8 cellular contexts compared by ENCODE assay signal in the genomic region with DNA sequence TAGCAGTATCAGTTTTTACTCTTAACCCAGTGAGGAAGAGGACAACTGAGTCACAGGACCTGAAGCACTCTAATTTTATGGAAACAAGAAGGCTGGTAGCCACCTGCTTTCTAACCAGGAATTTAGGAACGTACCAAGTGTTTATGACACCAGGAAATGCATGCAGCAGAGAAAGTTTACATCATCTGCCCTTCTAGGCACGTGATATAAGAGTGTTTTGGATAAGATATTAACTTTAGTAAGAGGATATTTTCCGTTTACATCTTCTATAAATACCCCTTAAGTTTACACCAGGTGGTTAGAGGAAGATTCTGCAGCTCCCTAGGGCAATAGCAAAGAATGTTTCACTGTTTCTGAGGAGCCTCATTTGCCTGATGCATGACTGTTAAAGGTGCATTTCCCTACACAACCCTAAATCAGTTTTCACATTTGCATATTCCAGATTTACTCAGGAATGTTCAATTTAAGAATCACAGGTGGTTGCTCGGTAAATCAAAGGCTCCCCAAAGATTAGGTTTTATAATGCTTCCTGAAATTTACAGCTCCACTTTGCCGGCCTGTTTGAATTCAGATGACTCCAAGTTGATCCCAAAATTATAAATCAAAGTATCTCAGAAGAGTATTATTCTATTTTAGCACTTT. TPM values are rescaled to one million over a fixed set of nuclear protein-coding genes. Genes with fewer than 3 reads are reported as not detected.
DNase-seq lines count a peak whose midpoint lies in the region; ATAC-seq and TF ChIP-seq lines count a peak whose summit lies in the region.

No MANE protein-coding gene starts in this region.

- peak overlapping the region; percentile 26 for H3K4me3 Mint-ChIP-seq in CD8-positive, alpha-beta T cell
- peak overlapping the region; percentile 94 for H3K4me3 Mint-ChIP-seq in HFFc6

- H3K27me3 ChIP-seq in CD8-positive, alpha-beta T cell (ENCODE audit: insufficient read depth, low read length), result no peaks in the 10 kb centered on the region
- H3K27me3 ChIP-seq in adipocyte (replicated peaks; ENCODE audit: control insufficient read depth, insufficient read depth, low read length) (no peaks in the 10 kb centered on the region), gastroesophageal sphincter (no peaks in the 10 kb centered on the region), adrenal gland (no peaks in the 10 kb centered on the region)

- POLR2A ChIA-PET in CD8-positive, alpha-beta T cell (lab: Charles Lee), result no interaction called here

- H3K9ac ChIP-seq in adipocyte (ENCODE audit: low read length), result peak overlapping the region; percentile 97

- H3K4me1 Mint-ChIP-seq in CD8-positive, alpha-beta T cell (ENCODE audit: low read depth), result peaks cover 31% of the 10 kb centered on the region
- H3K4me1 Mint-ChIP-seq in HFFc6 (ENCODE audit: low read depth), result peaks cover 55% of the 10 kb centered on the region

- intact Hi-C loops in CD8-positive, alpha-beta T cell (cut with DNase I, micrococcal nuclease), result loop anchor here (5.0 to 10.0 kb wide), 4 partner anchors 392 to 700 kb away; a partner anchor contains a TSS
- intact Hi-C loops in mucosa of descending colon (cut with DNase I, micrococcal nuclease), result no loop called here
- intact Hi-C loops in lower leg skin (cut with DNase I; ENCODE audit: low total_unique reads), result no loop called here
- intact Hi-C loops in adrenal gland (cut with DNase I), result no loop called here

- H3K27me3 Mint-ChIP-seq in CD8-positive, alpha-beta T cell (ENCODE audit: low read depth), result no peaks in the 10 kb centered on the region
- H3K27me3 Mint-ChIP-seq in HFFc6 (ENCODE audit: insufficient read depth), result peaks cover 8% of the 10 kb centered on the region

- H3K9me3 Mint-ChIP-seq in CD8-positive, alpha-beta T cell, result no peaks in the 10 kb centered on the region
- no peaks in the 10 kb centered on the region for H3K9me3 Mint-ChIP-seq in HFFc6

- TF ChIP-seq CTCF in CD8-positive, alpha-beta T cell (IDR thresholded peaks at IDR 0.05), result no peak
- TF ChIP-seq CTCF in HFFc6 (IDR thresholded peaks at IDR 0.05), result no peak
- TF ChIP-seq CTCF in mucosa of descending colon (IDR thresholded peaks at IDR 0.05), result no peak
- TF ChIP-seq CTCF in gastroesophageal sphincter (IDR thresholded peaks at IDR 0.05), result no peak
- no peak for TF ChIP-seq CTCF in lower leg skin (IDR thresholded peaks at IDR 0.05)
- TF ChIP-seq CTCF in adrenal gland (IDR thresholded peaks at IDR 0.05), result no peak

- 27 to 34% methylated on average over 5 of the region's 5 CpGs for WGBS in gastroesophageal sphincter (ENCODE audit: low coverage in 1 of 2), 2 donors
- 29 to 33% methylated on average over 5 of the region's 5 CpGs for WGBS in lower leg skin, 2 donors
- 49 to 58% (median 53%) methylated on average over 5 of the region's 5 CpGs for WGBS in adrenal gland, 4 donors

- TF ChIP-seq POLR2A in gastroesophageal sphincter (IDR thresholded peaks at IDR 0.05), result no peak
- no peak for TF ChIP-seq POLR2A in lower leg skin (IDR thresholded peaks at IDR 0.05)
- TF ChIP-seq POLR2A in adrenal gland (IDR thresholded peaks at IDR 0.05), result no peak

- H3K9me3 ChIP-seq in CD8-positive, alpha-beta T cell (ENCODE audit: low read length), result no peaks in the 10 kb centered on the region
- H3K9me3 ChIP-seq in adipocyte (ENCODE audit: control insufficient read depth, low read length), result no peaks in the 10 kb centered on the region
- H3K9me3 ChIP-seq in mucosa of descending colon, result no peaks in the 10 kb centered on the region
- H3K9me3 ChIP-seq in gastroesophageal sphincter, result no peaks in the 10 kb centered on the region
- no peaks in the 10 kb centered on the region for H3K9me3 ChIP-seq in adrenal gland (replicated peaks in 1 of 3)

- TF ChIP-seq EP300 in gastroesophageal sphincter (IDR thresholded peaks at IDR 0.05), result no peak

- CTCF ChIA-PET in CD8-positive, alpha-beta T cell (lab: Charles Lee), result interaction anchor here (0.7 to 1.8 kb wide), 2 partner anchors 14 to 40 kb away, joined by 3 to 5 read pairs; no protein-coding TSS in a partner anchor

- H3K4me3 ChIP-seq in CD8-positive, alpha-beta T cell (ENCODE audit: low read depth, low read length), result no peak overlapping the region
- peak overlapping the region; percentile 95 for H3K4me3 ChIP-seq in adipocyte (ENCODE audit: low read length)
- no peak overlapping the region for H3K4me3 ChIP-seq in mucosa of descending colon
- peak overlapping the region in 1 of 2 donors; percentile 72 for H3K4me3 ChIP-seq in gastroesophageal sphincter
- H3K4me3 ChIP-seq in lower leg skin (ENCODE audit: low read depth, poor library complexity, severe bottlenecking), result no peak overlapping the region
- H3K4me3 ChIP-seq in adrenal gland, result no peak overlapping the region

- no peak overlapping the region for H3K27ac ChIP-seq in CD8-positive, alpha-beta T cell (ENCODE audit: low read depth, low read length)
- H3K27ac ChIP-seq in gastroesophageal sphincter (no peak overlapping the region), adrenal gland (no peak overlapping the region)

- peaks cover 17% of the 10 kb centered on the region for H3K4me1 ChIP-seq in CD8-positive, alpha-beta T cell (ENCODE audit: insufficient read depth, low read length)
- H3K4me1 ChIP-seq in adipocyte (ENCODE audit: control insufficient read depth, insufficient read depth, low read length) (peaks cover 20% of the 10 kb centered on the region), mucosa of descending colon (ENCODE audit: low read depth) (peaks cover 13% of the 10 kb centered on the region), gastroesophageal sphincter (peaks cover 5 to 33% (median 15%) of the 10 kb centered on the region in 3 donors), adrenal gland (replicated peaks in 1 of 2) (peaks cover 24 to 37% of the 10 kb centered on the region in 2 donors)

- ATAC-seq in CD8-positive, alpha-beta T cell, result no peak
- ATAC-seq in mucosa of descending colon (peak; percentile 28), gastroesophageal sphincter (no peak)

- no peak for DNase-seq in CD8-positive, alpha-beta T cell
- no peak for DNase-seq in HFFc6
- DNase-seq in adipocyte (ENCODE audit: low read depth), result peak; percentile 32
- peak in 1 of 3 donors; percentile 7 for DNase-seq in mucosa of descending colon
- no peak for DNase-seq in islet precursor cell
- DNase-seq in lower leg skin (ENCODE audit: low spot score in 2 of 2), result no peak
- DNase-seq in adrenal gland, result no peak

- H3K36me3 Mint-ChIP-seq in CD8-positive, alpha-beta T cell, result peaks cover 9% of the 10 kb centered on the region
- H3K36me3 Mint-ChIP-seq in HFFc6 (ENCODE audit: low read depth), result peaks cover 14% of the 10 kb centered on the region; the same call in 1 of the 2 replicates

- H3K36me3 ChIP-seq in CD8-positive, alpha-beta T cell (ENCODE audit: insufficient read depth, low read length), result no peaks in the 10 kb centered on the region
- no peaks in the 10 kb centered on the region for H3K36me3 ChIP-seq in adipocyte (ENCODE audit: control insufficient read depth, insufficient read depth, low read length, severe bottlenecking)
- H3K36me3 ChIP-seq in mucosa of descending colon (ENCODE audit: low read depth), result no peaks in the 10 kb centered on the region
- H3K36me3 ChIP-seq in gastroesophageal sphincter, result no peaks in the 10 kb centered on the region
- no peaks in the 10 kb centered on the region for H3K36me3 ChIP-seq in adrenal gland (replicated peaks in 1 of 2)

- no peak overlapping the region for H3K27ac Mint-ChIP-seq in CD8-positive, alpha-beta T cell
- H3K27ac Mint-ChIP-seq in HFFc6, result no peak overlapping the region

RNA-seq across cellular contexts. Expression of a gene that starts 1.8 kb away (rescaled TPM):
- total RNA-seq in CD8-positive, alpha-beta T cell, result 10 to 100 TPM; 45.6 to 51.1 TPM
- 10 to 100 TPM; 36.0 to 39.7 (median 37.1) TPM for total RNA-seq in HFFc6 (2021; fragmentation: NEBNext Ultra II Directional; extraction: Animal tissue kit (Norgen Biotek cat#: 25700))
- 10 to 100 TPM; 34.6 to 53.4 (median 52.3) TPM for total RNA-seq in mucosa of descending colon
- 10 to 100 TPM; 24.3 to 44.2 (median 36.9) TPM for total RNA-seq in gastroesophageal sphincter
- 10 to 100 TPM; 27.1 to 67.7 (median 32.5) TPM for total RNA-seq in lower leg skin
- total RNA-seq in adrenal gland, result 10 to 100 TPM; 38.5 to 87.7 (median 58.7) TPM
- polyA plus RNA-seq in adrenal gland, result 10 to 100 TPM; 29.4 to 37.6 (median 30.6) TPM

RNA-seq across cellular contexts. Expression of a gene that starts 35.8 kb away (rescaled TPM):
- not detected for total RNA-seq in CD8-positive, alpha-beta T cell
- total RNA-seq in HFFc6 (2021; fragmentation: NEBNext Ultra II Directional; extraction: Animal tissue kit (Norgen Biotek cat#: 25700)), result under 1 TPM in 1 of 6 experiments, not detected in 5; 0.18 TPM
- total RNA-seq in mucosa of descending colon (1 to 10 TPM; 1.4 to 2.6 (median 1.5) TPM), gastroesophageal sphincter (not detected), lower leg skin (under 1 TPM in 2 of 4 donors, not detected in 2; 0.13 to 0.38 TPM), adrenal gland (under 1 TPM in 2 of 8 donors, not detected in 6; 0.14 to 0.46 TPM)
- polyA plus RNA-seq in adrenal gland, result under 1 TPM in 1 of 3 donors, not detected in 2; 0.03 TPM

Comparison
In these comparisons a context has a peak if more than half of its experiments do, and no peak if none do; other contexts are left out.
1. intact Hi-C loops: an anchor here in CD8-positive, alpha-beta T cell (5.0 to 10.0 kb wide); none called in mucosa of descending colon, lower leg skin and adrenal gland.